1 cellular context compared by ENCODE assay signal in the genomic region with DNA sequence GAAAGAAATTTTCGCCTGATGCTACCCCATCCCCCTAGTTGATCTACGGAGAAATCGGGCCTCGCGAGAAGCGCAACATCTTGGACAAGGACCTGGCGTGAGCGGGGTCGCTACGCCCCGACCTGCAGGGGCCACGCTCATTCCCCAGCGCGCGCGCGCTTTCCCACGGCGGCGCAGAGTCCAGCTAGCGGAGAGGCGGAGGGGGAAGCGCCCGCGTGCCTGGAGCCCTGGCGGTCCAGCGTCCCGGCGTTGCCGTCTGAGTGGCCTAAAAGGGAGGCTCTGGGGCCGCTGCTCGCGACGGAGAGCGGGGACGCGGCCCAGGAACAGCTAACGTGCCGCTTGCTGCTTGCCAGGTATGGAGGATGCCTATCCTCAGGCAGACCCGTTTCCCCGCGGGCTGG.
TF ChIP-seq lines count a peak whose summit lies in the region.

No MANE protein-coding gene starts in this region.

TF ChIP-seq in H1, 55 proteins besides CTCF, POLR2A, EP300 and RAD21:
- TF ChIP-seq BRCA1 (IDR thresholded peaks at IDR 0.05; ENCODE audit: low read depth, low read length) (no peak; the same call in 1 of the 2 replicates), RNF2 (IDR thresholded peaks at IDR 0.05; ENCODE audit: borderline replicate concordance, low read depth, low read length, missing control alignments, poor library complexity, severe bottlenecking) (no peak), CTBP2 (IDR thresholded peaks at IDR 0.05; ENCODE audit: borderline replicate concordance, insufficient read depth, insufficient read length, low read length) (no peak), SUZ12 (IDR thresholded peaks at IDR 0.05; ENCODE audit: low read length) (peak; percentile 59; the same call in 1 of the 2 replicates), KDM5A (IDR thresholded peaks at IDR 0.05; ENCODE audit: low read length) (no peak), CHD2 (IDR thresholded peaks at IDR 0.05; ENCODE audit: low read length) (peak; percentile 79), PHF8 (conservative IDR thresholded peaks at IDR 0.05; ENCODE audit: low read depth, low read length) (no peak), HDAC6 (IDR thresholded peaks at IDR 0.05; ENCODE audit: low read depth, low read length) (no peak), RXRA (IDR thresholded peaks at IDR 0.05; ENCODE audit: insufficient read depth, low read depth, low read length) (no peak), SRF (IDR thresholded peaks at IDR 0.05; ENCODE audit: low read depth, low read length) (no peak), FOSL1 (IDR thresholded peaks at IDR 0.05; ENCODE audit: insufficient read depth, low read depth, low read length) (no peak), KDM4A (IDR thresholded peaks at IDR 0.05; ENCODE audit: low read depth, low read length, severe bottlenecking) (no peak), TAF1 (IDR thresholded peaks at IDR 0.05; ENCODE audit: low read depth, low read length) (no peak), NRF1 (IDR thresholded peaks at IDR 0.05; ENCODE audit: low read depth, low read length) (no peak), GTF2F1 (IDR thresholded peaks at IDR 0.05; ENCODE audit: borderline replicate concordance, low read depth, low read length) (no peak), SAP30 (IDR thresholded peaks at IDR 0.05; ENCODE audit: insufficient read depth, insufficient replicate concordance, low read length) (no peak), RBBP5 (IDR thresholded peaks at IDR 0.05; ENCODE audit: borderline replicate concordance, low read depth, low read length) (no peak), TCF12 (IDR thresholded peaks at IDR 0.05; ENCODE audit: low read depth, low read length) (no peak), EZH2 (IDR thresholded peaks at IDR 0.05; ENCODE audit: low read depth, low read length, severe bottlenecking) (peak; percentile 45), BACH1 (IDR thresholded peaks at IDR 0.05; ENCODE audit: low read length) (no peak), JUND (IDR thresholded peaks at IDR 0.05; ENCODE audit: low read length) (no peak)
- TF ChIP-seq, protein P1, sequence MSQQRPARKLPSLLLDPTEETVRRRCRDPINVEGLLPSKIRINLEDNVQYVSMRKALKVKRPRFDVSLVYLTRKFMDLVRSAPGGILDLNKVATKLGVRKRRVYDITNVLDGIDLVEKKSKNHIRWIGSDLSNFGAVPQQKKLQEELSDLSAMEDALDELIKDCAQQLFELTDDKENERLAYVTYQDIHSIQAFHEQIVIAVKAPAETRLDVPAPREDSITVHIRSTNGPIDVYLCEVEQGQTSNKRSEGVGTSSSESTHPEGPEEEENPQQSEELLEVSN (IDR thresholded peaks at IDR 0.05): no peak
- TF ChIP-seq, protein P2, sequence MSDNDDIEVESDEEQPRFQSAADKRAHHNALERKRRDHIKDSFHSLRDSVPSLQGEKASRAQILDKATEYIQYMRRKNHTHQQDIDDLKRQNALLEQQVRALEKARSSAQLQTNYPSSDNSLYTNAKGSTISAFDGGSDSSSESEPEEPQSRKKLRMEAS (IDR thresholded peaks at IDR 0.05): peak; percentile 31; the same call in 1 of the 2 replicates
- TF ChIP-seq, protein P3, sequence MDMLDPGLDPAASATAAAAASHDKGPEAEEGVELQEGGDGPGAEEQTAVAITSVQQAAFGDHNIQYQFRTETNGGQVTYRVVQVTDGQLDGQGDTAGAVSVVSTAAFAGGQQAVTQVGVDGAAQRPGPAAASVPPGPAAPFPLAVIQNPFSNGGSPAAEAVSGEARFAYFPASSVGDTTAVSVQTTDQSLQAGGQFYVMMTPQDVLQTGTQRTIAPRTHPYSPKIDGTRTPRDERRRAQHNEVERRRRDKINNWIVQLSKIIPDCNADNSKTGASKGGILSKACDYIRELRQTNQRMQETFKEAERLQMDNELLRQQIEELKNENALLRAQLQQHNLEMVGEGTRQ (IDR thresholded peaks at IDR 0.05; ENCODE audit: low read length): no peak
- TF ChIP-seq, protein P4, sequence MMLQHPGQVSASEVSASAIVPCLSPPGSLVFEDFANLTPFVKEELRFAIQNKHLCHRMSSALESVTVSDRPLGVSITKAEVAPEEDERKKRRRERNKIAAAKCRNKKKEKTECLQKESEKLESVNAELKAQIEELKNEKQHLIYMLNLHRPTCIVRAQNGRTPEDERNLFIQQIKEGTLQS (IDR thresholded peaks at IDR 0.05; ENCODE audit: insufficient read depth, low read depth, low read length): no peak
